10 cellular contexts compared by ENCODE assay signal in the genomic region with DNA sequence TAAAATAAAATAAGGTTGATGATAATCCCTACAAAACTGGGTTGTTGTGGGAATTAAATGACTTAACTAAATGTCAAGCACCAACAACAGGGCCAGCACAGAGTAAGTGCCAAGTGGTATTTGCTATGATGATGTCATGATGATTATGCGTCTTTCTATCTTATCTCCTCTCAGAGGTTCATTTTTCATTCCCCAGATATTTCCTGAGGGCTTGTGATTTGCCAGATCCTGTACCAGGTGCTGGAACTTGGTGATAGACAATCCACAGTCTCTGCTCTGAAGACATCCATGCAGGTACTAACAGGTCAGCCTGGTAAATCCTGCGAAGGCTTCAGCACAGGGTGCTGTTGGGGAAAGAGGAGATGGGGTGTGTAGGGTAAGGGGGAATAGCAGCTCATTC. TPM values are rescaled to one million over a fixed set of nuclear protein-coding genes. Genes with fewer than 3 reads are reported as not detected.
DNase-seq lines count a peak whose midpoint lies in the region; ATAC-seq, FAIRE-seq and TF ChIP-seq lines count a peak whose summit lies in the region.
"Had no signal": no experiment of that assay in that cellular context is flagged by ENCODE, and none has a peak within 500 bp of the region (broad histone marks: within the 10 kb centered on the region; RNA-seq: fewer than 3 reads in every experiment).

No MANE protein-coding gene starts in this region.

- H3K9me3 ChIP-seq in AG04450 (ENCODE audit: control insufficient read depth, insufficient read depth, low read length) (no peaks in the 10 kb centered on the region), HEK293 (ENCODE audit: control insufficient read depth, insufficient read depth, low read depth, low read length) (no peaks in the 10 kb centered on the region), keratinocyte (ENCODE audit: control insufficient read depth, low read depth, low read length) (no peaks in the 10 kb centered on the region)
- H3K9me3 ChIP-seq: left lung had no signal

- H3K4me1 ChIP-seq in HEK293 (ENCODE audit: control insufficient read depth, insufficient read depth, low read length), result peaks cover 12% of the 10 kb centered on the region
- peaks cover 54% of the 10 kb centered on the region for H3K4me1 ChIP-seq in keratinocyte (ENCODE audit: control insufficient read depth, extremely low read depth, insufficient read depth, low read length)

- no peak overlapping the region for H3K4me3 ChIP-seq in AG04450 (ENCODE audit: low read depth, low read length)
- H3K4me3 ChIP-seq in HEK293 (ENCODE audit: low read depth, low read length), result no peak overlapping the region
- peak overlapping the region; percentile 1 to 55 (median 47) for H3K4me3 ChIP-seq in keratinocyte (ENCODE audit: control insufficient read depth in 2 of 3, extremely low read depth in 1 of 3, insufficient read depth in 2 of 3, low read depth in 1 of 3, low read length in 3 of 3)
- H3K4me3 ChIP-seq: left lung had no signal

- no peaks in the 10 kb centered on the region for H3K9me1 ChIP-seq in keratinocyte (ENCODE audit: control insufficient read depth, extremely low read depth, insufficient read depth, low read length)

- peak overlapping the region; percentile 57 for H3K27ac ChIP-seq in AG04450 (ENCODE audit: low read depth, low read length)
- H3K27ac ChIP-seq in HEK293 (ENCODE audit: extremely low read depth, low read depth, low read length), result peak overlapping the region; percentile 47; the same call in 1 of the 2 replicates
- H3K27ac ChIP-seq in keratinocyte (ENCODE audit: control insufficient read depth, insufficient read depth, low read length), result peak overlapping the region; percentile 82
- H3K27ac ChIP-seq: left lung had no signal

- no peaks in the 10 kb centered on the region for H3K9me3 Mint-ChIP-seq in activated T-helper 2 cell treated with anti-CD3 and anti-CD28 coated beads, Interferon-gamma antibody, Interleukin-2, Interleukin-4, amounts not matched to agents 10 μg/mL and 5 μg/mL and 100 μg/mL, durations not matched to agents 14 hours and 24 hours and 36 hours
- H3K9me3 Mint-ChIP-seq: activated naive CD8-positive, alpha-beta T cell treated with anti-CD3 and anti-CD28 coated beads, Interleukin-2, amount 50 U/mL, for 24 hours had no signal

- no peak for TF ChIP-seq CTCF in AG04450 (IDR thresholded peaks at IDR 0.05; ENCODE audit: low read depth, low read length)
- TF ChIP-seq CTCF in HEK293 (tag by site-specific recombination; IDR thresholded peaks at IDR 0.05), result no peak
- TF ChIP-seq CTCF in keratinocyte (optimal IDR thresholded peaks at IDR 0.05 in 1 of 3, IDR thresholded peaks at IDR 0.05 in 1 of 3, conservative IDR thresholded peaks at IDR 0.05 in 1 of 3; ENCODE audit: extremely low read depth in 1 of 3, insufficient read depth in 2 of 3, low read length in 3 of 3), result no peak

- POLR2A ChIA-PET in AG04450 (lab: Yijun Ruan, JAX) (interaction anchor here (1.8 kb wide), 1 partner anchor 8 kb away, joined by 7 read pairs; the partner anchor contains the start of gene MYH9), HEK293 (lab: Yijun Ruan, JAX) (interaction anchor here (0.6 to 3.3 kb wide), 3 partner anchors 9 to 86 kb away, joined by 3 to 27 read pairs (median 15); partner anchors contain the start of genes MYH9 and TXN2)

- H3K4me3 Mint-ChIP-seq in activated T-helper 2 cell treated with anti-CD3 and anti-CD28 coated beads, Interferon-gamma antibody, Interleukin-2, Interleukin-4, amounts not matched to agents 10 μg/mL and 5 μg/mL and 100 μg/mL, durations not matched to agents 14 hours and 24 hours and 36 hours (ENCODE audit: low read depth), result no peak overlapping the region
- H3K4me3 Mint-ChIP-seq: activated naive CD8-positive, alpha-beta T cell treated with anti-CD3 and anti-CD28 coated beads, Interleukin-2, amount 50 U/mL, for 24 hours had no signal

- CTCF ChIA-PET in AG04450 (lab: Charles Lee), result no interaction called here
- CTCF ChIA-PET in HEK293 (lab: Yijun Ruan, JAX), result interaction anchor here (1.6 kb wide), 1 partner anchor 95 kb away, joined by 4 read pairs; no protein-coding TSS in a partner anchor

- peak overlapping the region; percentile 84 for H3K4me2 ChIP-seq in keratinocyte (ENCODE audit: control insufficient read depth, extremely low read depth, insufficient read depth, low read depth, low read length)

- dilution Hi-C loops in keratinocyte (cut with MboI; ENCODE audit: extremely low pct_ligation_motif_present, low sequenced_read_pairs), result no loop called here

- H4K20me1 ChIP-seq in keratinocyte (ENCODE audit: control insufficient read depth, extremely low read depth, insufficient read depth, low read length), result no peaks in the 10 kb centered on the region

- H3K4me1 Mint-ChIP-seq in activated T-helper 2 cell treated with anti-CD3 and anti-CD28 coated beads, Interferon-gamma antibody, Interleukin-2, Interleukin-4, amounts not matched to agents 10 μg/mL and 5 μg/mL and 100 μg/mL, durations not matched to agents 14 hours and 24 hours and 36 hours (ENCODE audit: low read depth), result peaks cover 20% of the 10 kb centered on the region

- H3K36me3 ChIP-seq in HEK293 (ENCODE audit: control insufficient read depth in 2 of 2, insufficient read depth in 1 of 2, low read length in 2 of 2) (no peaks in the 10 kb centered on the region), keratinocyte (ENCODE audit: control insufficient read depth in 2 of 2, extremely low read depth in 1 of 2, insufficient read depth in 2 of 2, low read length in 2 of 2) (no peaks in the 10 kb centered on the region)
- H3K36me3 ChIP-seq: left lung had no signal

- H3K27ac Mint-ChIP-seq in activated T-helper 2 cell treated with anti-CD3 and anti-CD28 coated beads, Interferon-gamma antibody, Interleukin-2, Interleukin-4, amounts not matched to agents 10 μg/mL and 5 μg/mL and 100 μg/mL, durations not matched to agents 14 hours and 24 hours and 36 hours, result peak overlapping the region; percentile 25
- H3K27ac Mint-ChIP-seq: activated naive CD8-positive, alpha-beta T cell treated with anti-CD3 and anti-CD28 coated beads, Interleukin-2, amount 50 U/mL, for 24 hours had no signal

- no peaks in the 10 kb centered on the region for H3K27me3 ChIP-seq in AG04450 (ENCODE audit: control insufficient read depth, insufficient read depth, low read length)
- no peaks in the 10 kb centered on the region for H3K27me3 ChIP-seq in keratinocyte (ENCODE audit: control insufficient read depth, extremely low read depth, insufficient read depth, low read length)
- H3K27me3 ChIP-seq: left lung had no signal

- H3K79me2 ChIP-seq in keratinocyte (ENCODE audit: control insufficient read depth, insufficient read depth, low read length), result peaks cover 2% of the 10 kb centered on the region

- ATAC-seq in HG02970 (IDR thresholded peaks at IDR 0.05; ENCODE audit: low FRiP score, unreplicated experiment), result no peak
- ATAC-seq: activated naive CD8-positive, alpha-beta T cell treated with anti-CD3 and anti-CD28 coated beads, Interleukin-2, amount 50 U/mL, for 24 hours had no signal

- H3K36me3 Mint-ChIP-seq in activated T-helper 2 cell treated with anti-CD3 and anti-CD28 coated beads, Interferon-gamma antibody, Interleukin-2, Interleukin-4, amounts not matched to agents 10 μg/mL and 5 μg/mL and 100 μg/mL, durations not matched to agents 14 hours and 24 hours and 36 hours (ENCODE audit: low read depth), result peaks cover 3% of the 10 kb centered on the region

- no peaks in the 10 kb centered on the region for H3K27me3 Mint-ChIP-seq in activated T-helper 2 cell treated with anti-CD3 and anti-CD28 coated beads, Interferon-gamma antibody, Interleukin-2, Interleukin-4, amounts not matched to agents 10 μg/mL and 5 μg/mL and 100 μg/mL, durations not matched to agents 14 hours and 24 hours and 36 hours (ENCODE audit: low read depth)
- H3K27me3 Mint-ChIP-seq: activated naive CD8-positive, alpha-beta T cell treated with anti-CD3 and anti-CD28 coated beads, Interleukin-2, amount 50 U/mL, for 24 hours had no signal

- intact Hi-C loops in activated T-helper 2 cell treated with anti-CD3 and anti-CD28 coated beads, Interferon-gamma antibody, Interleukin-2, Interleukin-4, amounts not matched to agents 10 μg/mL and 5 μg/mL and 100 μg/mL, durations not matched to agents 14 hours and 24 hours and 36 hours (cut with micrococcal nuclease), result no loop called here

- DNase-seq in AG04450 (ENCODE audit: low read depth, low spot score) (no peak), keratinocyte (ENCODE audit: low read depth, low spot score) (peak; percentile 92), GOT3 (lab: John Stamatoyannopoulos, UW) (no peak), NCI-H69 (lab: John Stamatoyannopoulos, UW) (no peak)
- DNase-seq in activated T-helper 2 cell treated with anti-CD3 and anti-CD28 coated beads, Interferon-gamma antibody, Interleukin-2, Interleukin-4, amounts not matched to agents 10 μg/mL and 5 μg/mL and 100 μg/mL, durations not matched to agents 14 hours and 24 hours and 36 hours (ENCODE audit: low spot score), result no peak
- DNase-seq in activated effector memory CD4-positive, alpha-beta T cell treated with Interleukin-2 at 50 U/mL for 16 hours, result no peak
- DNase-seq: activated naive CD8-positive, alpha-beta T cell treated with anti-CD3 and anti-CD28 coated beads, Interleukin-2, amount 50 U/mL, for 24 hours; left lung had no signal

- peak; percentile 95 for FAIRE-seq in keratinocyte (lab: Jason Lieb, UNC)

- H2AFZ ChIP-seq in keratinocyte (ENCODE audit: control insufficient read depth, low read length), result no peak overlapping the region

- H3K9ac ChIP-seq in keratinocyte (ENCODE audit: control insufficient read depth, extremely low read depth, insufficient read depth, low read length), result peak overlapping the region; percentile 70

RNA-seq across cellular contexts. Expression of gene MYH9, which starts 8.2 kb away (rescaled TPM):
- polyA plus RNA-seq in AG04450 (2011; rRNA removed), result 338 and 432 TPM in 2 replicates
- polyA minus RNA-seq in AG04450 (2011; rRNA and poly(A)+ RNA removed), result 1,487 and 1,729 TPM in 2 replicates
- total RNA-seq in activated T-helper 2 cell treated with anti-CD3 and anti-CD28 coated beads, Interferon-gamma antibody, Interleukin-2, Interleukin-4, amounts not matched to agents 10 μg/mL and 5 μg/mL and 100 μg/mL, durations not matched to agents 14 hours and 24 hours and 36 hours, result 619 and 645 TPM in 2 replicates
- 277 to 489 TPM (median 351 TPM) in 3 replicates for polyA plus RNA-seq in keratinocyte
- 526 TPM for polyA plus RNA-seq in keratinocyte (2011; ENCODE audit: low read depth)
- polyA plus RNA-seq in keratinocyte (2011; cell fraction: cytosol; rRNA removed), result 357 and 388 TPM in 2 replicates
- polyA plus RNA-seq in keratinocyte (2011; cell fraction: nucleus; rRNA removed), result 864 and 995 TPM in 2 replicates
- 168 and 903 TPM in 2 replicates for polyA plus RNA-seq in keratinocyte (2012; ENCODE audit: low replicate concordance)
- 752 to 1,882 TPM (median 1,066 TPM) in 3 replicates for polyA minus RNA-seq in keratinocyte
- 461 TPM for polyA minus RNA-seq in keratinocyte (2011; cell fraction: cytosol; rRNA and poly(A)+ RNA removed)
- polyA minus RNA-seq in keratinocyte (2011; cell fraction: nucleus; rRNA and poly(A)+ RNA removed), result 623 and 1,627 TPM in 2 replicates

Comparison
In these comparisons a context has a peak if more than half of its experiments do, and no peak if none do; other contexts are left out.
1. H3K4me3 ChIP-seq: peak in keratinocyte (3 of 3); none in AG04450 (single experiment) and HEK293 (single experiment).
2. Peak in every context shown above with its lines, with median percentiles within 50 percentile points of each other: H3K27ac ChIP-seq.